In genomic region chr14:60094306-60094897, GRCh38 we compare ENCODE assay signal across 8 cellular contexts. TPM values are rescaled to one million over a fixed set of nuclear protein-coding genes. Genes with fewer than 3 reads are reported as not detected.
DNase-seq lines count a peak whose midpoint lies in the region; ATAC-seq lines count a peak whose summit lies in the region.

No MANE protein-coding gene starts in this region.

- peak overlapping the region; percentile 98 for H3K4me3 Mint-ChIP-seq in activated T-helper 1 cell treated with anti-CD3 and anti-CD28 coated beads, Interleukin-12 subunit alpha, Interleukin-12 subunit beta, Interleukin-2, Interleukin-4 antibody, amounts not matched to agents 30 ng/mL and 10 ng/mL and 1 ng/mL, durations not matched to agents 14 hours and 24 hours and 36 hours
- peak overlapping the region; percentile 89 to 96 (median 91) for H3K4me3 Mint-ChIP-seq in immature natural killer cell

- H3K4me1 Mint-ChIP-seq in activated T-helper 1 cell treated with anti-CD3 and anti-CD28 coated beads, Interleukin-12 subunit alpha, Interleukin-12 subunit beta, Interleukin-2, Interleukin-4 antibody, amounts not matched to agents 30 ng/mL and 10 ng/mL and 1 ng/mL, durations not matched to agents 14 hours and 24 hours and 36 hours (ENCODE audit: low read depth), result peaks cover 43% of the 10 kb centered on the region
- H3K4me1 Mint-ChIP-seq in immature natural killer cell, result peaks cover 61 to 78% of the 10 kb centered on the region in 2 donors

- H3K27me3 Mint-ChIP-seq in activated T-helper 1 cell treated with anti-CD3 and anti-CD28 coated beads, Interleukin-12 subunit alpha, Interleukin-12 subunit beta, Interleukin-2, Interleukin-4 antibody, amounts not matched to agents 30 ng/mL and 10 ng/mL and 1 ng/mL, durations not matched to agents 14 hours and 24 hours and 36 hours (ENCODE audit: insufficient read depth), result no peaks in the 10 kb centered on the region
- H3K27me3 Mint-ChIP-seq in immature natural killer cell (ENCODE audit: low read depth in 3 of 3), result peaks cover 5 to 18% (median 17%) of the 10 kb centered on the region in 3 donors

- ATAC-seq in GM21528 (IDR thresholded peaks at IDR 0.05; ENCODE audit: low FRiP score, unreplicated experiment), result no peak
- ATAC-seq in HG03175 (IDR thresholded peaks at IDR 0.05; ENCODE audit: unreplicated experiment), result no peak

- intact Hi-C loops in activated T-helper 1 cell treated with anti-CD3 and anti-CD28 coated beads, Interleukin-12 subunit alpha, Interleukin-12 subunit beta, Interleukin-2, Interleukin-4 antibody, amounts not matched to agents 30 ng/mL and 10 ng/mL and 1 ng/mL, durations not matched to agents 14 hours and 24 hours and 36 hours (cut with micrococcal nuclease), result loop anchor here (5.0 to 10.0 kb wide), 7 partner anchors 658 to 1797 kb away; partner anchors contain the start of genes ARID4A, DAAM1, PRKCH and SLC38A6

- H3K36me3 Mint-ChIP-seq in activated T-helper 1 cell treated with anti-CD3 and anti-CD28 coated beads, Interleukin-12 subunit alpha, Interleukin-12 subunit beta, Interleukin-2, Interleukin-4 antibody, amounts not matched to agents 30 ng/mL and 10 ng/mL and 1 ng/mL, durations not matched to agents 14 hours and 24 hours and 36 hours (ENCODE audit: low read depth), result peaks cover 21% of the 10 kb centered on the region
- peaks cover 7% of the 10 kb centered on the region in 3 donors for H3K36me3 Mint-ChIP-seq in immature natural killer cell

- peak overlapping the region; percentile 93 for H3K27ac Mint-ChIP-seq in activated T-helper 1 cell treated with anti-CD3 and anti-CD28 coated beads, Interleukin-12 subunit alpha, Interleukin-12 subunit beta, Interleukin-2, Interleukin-4 antibody, amounts not matched to agents 30 ng/mL and 10 ng/mL and 1 ng/mL, durations not matched to agents 14 hours and 24 hours and 36 hours
- peak overlapping the region; percentile 95 to 97 (median 97) for H3K27ac Mint-ChIP-seq in immature natural killer cell

- H3K9me3 Mint-ChIP-seq in activated T-helper 1 cell treated with anti-CD3 and anti-CD28 coated beads, Interleukin-12 subunit alpha, Interleukin-12 subunit beta, Interleukin-2, Interleukin-4 antibody, amounts not matched to agents 30 ng/mL and 10 ng/mL and 1 ng/mL, durations not matched to agents 14 hours and 24 hours and 36 hours, result no peaks in the 10 kb centered on the region
- no peaks in the 10 kb centered on the region for H3K9me3 Mint-ChIP-seq in immature natural killer cell

- DNase-seq in AG08395 (ENCODE audit: low spot score) (peak; percentile 25), HK-2 (ENCODE audit: unreplicated experiment) (peak; percentile 60), immature natural killer cell (peak; percentile 47 to 60 (median 60)), occipital lobe (lab: John Stamatoyannopoulos, UW) (no peak), cortex of kidney (lab: John Stamatoyannopoulos, UW) (no peak)
- peak; percentile 25 for DNase-seq in activated T-helper 1 cell treated with anti-CD3 and anti-CD28 coated beads, Interleukin-12 subunit alpha, Interleukin-12 subunit beta, Interleukin-2, Interleukin-4 antibody, amounts not matched to agents 30 ng/mL and 10 ng/mL and 1 ng/mL, durations not matched to agents 14 hours and 24 hours and 36 hours (ENCODE audit: low spot score)

RNA-seq across cellular contexts. Expression of gene PCNX4, which starts 2.7 kb away (rescaled TPM):
- total RNA-seq in activated T-helper 1 cell treated with anti-CD3 and anti-CD28 coated beads, Interleukin-12 subunit alpha, Interleukin-12 subunit beta, Interleukin-2, Interleukin-4 antibody, amounts not matched to agents 30 ng/mL and 10 ng/mL and 1 ng/mL, durations not matched to agents 14 hours and 24 hours and 36 hours, result 41.6 and 46.7 TPM in 2 replicates
- 10 to 100 TPM; 14.1 to 33.5 (median 31.9) TPM for polyA plus RNA-seq in immature natural killer cell
- total RNA-seq in occipital lobe, result 133 TPM

Comparison
In these comparisons a context has a peak if more than half of its experiments do, and no peak if none do; other contexts are left out.
1. DNase-seq: peak in AG08395 (single experiment), HK-2 (single experiment), activated T-helper 1 cell treated with anti-CD3 and anti-CD28 coated beads, Interleukin-12 subunit alpha, Interleukin-12 subunit beta, Interleukin-2, Interleukin-4 antibody, amounts not matched to agents 30 ng/mL and 10 ng/mL and 1 ng/mL, durations not matched to agents 14 hours and 24 hours and 36 hours (single experiment) and immature natural killer cell (3 of 3); none in occipital lobe (single experiment) and cortex of kidney (single experiment).